In the genomic region with DNA sequence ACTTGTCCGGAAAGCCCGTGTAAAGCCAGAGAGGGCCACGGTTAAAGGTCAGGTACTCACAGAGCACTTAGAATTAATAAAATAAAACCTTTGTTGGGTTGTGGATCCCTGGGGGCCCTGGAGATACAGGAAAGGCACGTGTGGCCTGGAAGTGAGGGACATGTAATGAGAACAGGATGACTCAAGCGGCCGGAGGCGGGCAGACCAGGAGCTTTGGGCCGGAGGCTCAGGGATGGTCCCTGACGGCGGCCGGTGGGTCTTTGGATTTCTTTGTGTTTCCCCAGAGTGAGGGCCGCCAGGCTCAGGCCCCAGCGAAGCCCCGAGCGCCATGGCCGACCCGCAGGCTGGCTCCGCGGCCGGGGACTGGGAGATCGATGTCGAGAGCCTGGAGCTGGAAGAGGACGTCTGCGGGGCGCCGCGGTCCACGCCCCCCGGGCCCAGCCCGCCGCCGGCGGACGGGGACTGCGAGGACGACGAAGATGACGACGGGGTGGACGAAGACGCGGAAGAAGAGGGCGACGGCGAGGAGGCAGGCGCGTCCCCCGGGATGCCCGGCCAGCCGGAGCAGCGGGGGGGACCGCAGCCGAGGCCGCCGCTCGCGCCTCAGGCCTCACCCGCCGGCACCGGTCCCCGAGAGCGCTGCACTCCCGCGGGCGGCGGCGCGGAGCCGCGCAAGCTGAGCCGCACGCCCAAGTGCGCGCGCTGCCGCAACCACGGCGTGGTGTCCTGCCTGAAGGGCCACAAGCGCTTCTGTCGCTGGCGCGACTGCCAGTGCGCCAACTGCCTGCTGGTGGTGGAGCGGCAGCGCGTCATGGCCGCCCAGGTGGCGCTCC, we compare ENCODE assay signal across 1 cellular context.
A peak's percentile ranks its signal among the peaks of the same experiment; 100 is the strongest.
TF ChIP-seq lines count a peak whose summit lies in the region.

No MANE protein-coding gene starts in this region.

TF ChIP-seq in GM23338, 12 proteins besides CTCF, POLR2A, EP300 and RAD21 (continued from another document):
- TF ChIP-seq, protein P1, sequence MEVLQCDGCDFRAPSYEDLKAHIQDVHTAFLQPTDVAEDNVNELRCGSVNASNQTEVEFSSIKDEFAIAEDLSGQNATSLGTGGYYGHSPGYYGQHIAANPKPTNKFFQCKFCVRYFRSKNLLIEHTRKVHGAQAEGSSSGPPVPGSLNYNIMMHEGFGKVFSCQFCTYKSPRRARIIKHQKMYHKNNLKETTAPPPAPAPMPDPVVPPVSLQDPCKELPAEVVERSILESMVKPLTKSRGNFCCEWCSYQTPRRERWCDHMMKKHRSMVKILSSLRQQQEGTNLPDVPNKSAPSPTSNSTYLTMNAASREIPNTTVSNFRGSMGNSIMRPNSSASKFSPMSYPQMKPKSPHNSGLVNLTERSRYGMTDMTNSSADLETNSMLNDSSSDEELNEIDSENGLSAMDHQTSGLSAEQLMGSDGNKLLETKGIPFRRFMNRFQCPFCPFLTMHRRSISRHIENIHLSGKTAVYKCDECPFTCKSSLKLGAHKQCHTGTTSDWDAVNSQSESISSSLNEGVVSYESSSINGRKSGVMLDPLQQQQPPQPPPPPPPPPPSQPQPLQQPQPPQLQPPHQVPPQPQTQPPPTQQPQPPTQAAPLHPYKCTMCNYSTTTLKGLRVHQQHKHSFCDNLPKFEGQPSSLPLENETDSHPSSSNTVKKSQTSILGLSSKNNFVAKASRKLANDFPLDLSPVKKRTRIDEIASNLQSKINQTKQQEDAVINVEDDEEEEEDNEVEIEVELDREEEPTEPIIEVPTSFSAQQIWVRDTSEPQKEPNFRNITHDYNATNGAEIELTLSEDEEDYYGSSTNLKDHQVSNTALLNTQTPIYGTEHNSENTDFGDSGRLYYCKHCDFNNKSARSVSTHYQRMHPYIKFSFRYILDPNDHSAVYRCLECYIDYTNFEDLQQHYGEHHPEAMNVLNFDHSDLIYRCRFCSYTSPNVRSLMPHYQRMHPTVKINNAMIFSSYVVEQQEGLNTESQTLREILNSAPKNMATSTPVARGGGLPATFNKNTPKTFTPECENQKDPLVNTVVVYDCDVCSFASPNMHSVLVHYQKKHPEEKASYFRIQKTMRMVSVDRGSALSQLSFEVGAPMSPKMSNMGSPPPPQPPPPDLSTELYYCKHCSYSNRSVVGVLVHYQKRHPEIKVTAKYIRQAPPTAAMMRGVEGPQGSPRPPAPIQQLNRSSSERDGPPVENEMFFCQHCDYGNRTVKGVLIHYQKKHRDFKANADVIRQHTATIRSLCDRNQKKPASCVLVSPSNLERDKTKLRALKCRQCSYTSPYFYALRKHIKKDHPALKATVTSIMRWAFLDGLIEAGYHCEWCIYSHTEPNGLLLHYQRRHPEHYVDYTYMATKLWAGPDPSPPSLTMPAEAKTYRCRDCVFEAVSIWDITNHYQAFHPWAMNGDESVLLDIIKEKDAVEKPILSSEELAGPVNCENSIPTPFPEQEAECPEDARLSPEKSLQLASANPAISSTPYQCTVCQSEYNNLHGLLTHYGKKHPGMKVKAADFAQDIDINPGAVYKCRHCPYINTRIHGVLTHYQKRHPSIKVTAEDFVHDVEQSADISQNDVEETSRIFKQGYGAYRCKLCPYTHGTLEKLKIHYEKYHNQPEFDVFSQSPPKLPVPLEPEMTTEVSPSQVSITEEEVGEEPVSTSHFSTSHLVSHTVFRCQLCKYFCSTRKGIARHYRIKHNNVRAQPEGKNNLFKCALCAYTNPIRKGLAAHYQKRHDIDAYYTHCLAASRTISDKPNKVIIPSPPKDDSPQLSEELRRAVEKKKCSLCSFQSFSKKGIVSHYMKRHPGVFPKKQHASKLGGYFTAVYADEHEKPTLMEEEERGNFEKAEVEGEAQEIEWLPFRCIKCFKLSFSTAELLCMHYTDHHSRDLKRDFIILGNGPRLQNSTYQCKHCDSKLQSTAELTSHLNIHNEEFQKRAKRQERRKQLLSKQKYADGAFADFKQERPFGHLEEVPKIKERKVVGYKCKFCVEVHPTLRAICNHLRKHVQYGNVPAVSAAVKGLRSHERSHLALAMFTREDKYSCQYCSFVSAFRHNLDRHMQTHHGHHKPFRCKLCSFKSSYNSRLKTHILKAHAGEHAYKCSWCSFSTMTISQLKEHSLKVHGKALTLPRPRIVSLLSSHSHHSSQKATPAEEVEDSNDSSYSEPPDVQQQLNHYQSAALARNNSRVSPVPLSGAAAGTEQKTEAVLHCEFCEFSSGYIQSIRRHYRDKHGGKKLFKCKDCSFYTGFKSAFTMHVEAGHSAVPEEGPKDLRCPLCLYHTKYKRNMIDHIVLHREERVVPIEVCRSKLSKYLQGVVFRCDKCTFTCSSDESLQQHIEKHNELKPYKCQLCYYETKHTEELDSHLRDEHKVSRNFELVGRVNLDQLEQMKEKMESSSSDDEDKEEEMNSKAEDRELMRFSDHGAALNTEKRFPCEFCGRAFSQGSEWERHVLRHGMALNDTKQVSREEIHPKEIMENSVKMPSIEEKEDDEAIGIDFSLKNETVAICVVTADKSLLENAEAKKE (CRISPR knock-in tag; IDR thresholded peaks at IDR 0.05): no peak
- no peak for TF ChIP-seq POLR2AphosphoS5 (IDR thresholded peaks at IDR 0.05; ENCODE audit: low read depth)
- no peak for TF ChIP-seq STAT1 (IDR thresholded peaks at IDR 0.05; ENCODE audit: unreplicated experiment)
- TF ChIP-seq CREB1 (CRISPR knock-in tag; IDR thresholded peaks at IDR 0.05; ENCODE audit: low read depth): peak; percentile 52; the same call in 1 of the 2 replicates
- TF ChIP-seq NANOG (IDR thresholded peaks at IDR 0.05; ENCODE audit: borderline replicate concordance): no peak
- TF ChIP-seq, protein P2, sequence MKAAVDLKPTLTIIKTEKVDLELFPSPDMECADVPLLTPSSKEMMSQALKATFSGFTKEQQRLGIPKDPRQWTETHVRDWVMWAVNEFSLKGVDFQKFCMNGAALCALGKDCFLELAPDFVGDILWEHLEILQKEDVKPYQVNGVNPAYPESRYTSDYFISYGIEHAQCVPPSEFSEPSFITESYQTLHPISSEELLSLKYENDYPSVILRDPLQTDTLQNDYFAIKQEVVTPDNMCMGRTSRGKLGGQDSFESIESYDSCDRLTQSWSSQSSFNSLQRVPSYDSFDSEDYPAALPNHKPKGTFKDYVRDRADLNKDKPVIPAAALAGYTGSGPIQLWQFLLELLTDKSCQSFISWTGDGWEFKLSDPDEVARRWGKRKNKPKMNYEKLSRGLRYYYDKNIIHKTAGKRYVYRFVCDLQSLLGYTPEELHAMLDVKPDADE (IDR thresholded peaks at IDR 0.05): no peak
